ENCODE assay signal across 12 cellular contexts in the genomic region with DNA sequence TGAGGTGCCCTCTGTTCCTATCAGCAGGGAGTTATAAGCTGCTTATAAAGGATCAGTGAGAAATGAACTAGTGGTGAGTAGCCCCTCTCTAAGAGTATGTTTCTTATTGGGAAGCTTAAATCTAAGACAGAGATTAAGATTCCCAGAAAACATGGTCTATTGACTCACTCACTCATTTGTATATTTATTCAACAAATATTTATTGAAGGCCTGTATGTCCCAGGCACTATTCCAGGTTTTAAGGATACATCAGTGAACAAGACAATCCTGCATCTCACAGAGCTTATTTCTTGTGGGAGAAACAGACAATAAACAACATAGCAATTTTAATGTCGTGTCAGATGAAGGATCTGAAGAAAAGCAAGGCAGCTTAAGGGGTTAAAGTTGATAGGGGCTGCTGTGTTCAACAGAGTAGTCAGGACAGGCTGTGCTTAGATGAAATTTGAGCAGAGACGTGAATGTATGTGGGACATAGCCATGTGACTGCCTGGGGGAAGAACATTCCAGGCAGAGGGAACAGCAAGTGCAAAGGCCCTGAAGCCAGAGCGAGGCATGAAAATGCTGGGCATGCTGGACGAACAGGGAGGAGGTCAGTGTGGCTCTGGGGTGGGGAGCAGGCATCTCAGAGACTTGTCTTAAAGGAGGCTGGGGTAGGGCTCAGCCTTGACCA. TPM values are rescaled to one million over a fixed set of nuclear protein-coding genes. Genes with fewer than 3 reads are reported as not detected.
DNase-seq lines count a peak whose midpoint lies in the region; ATAC-seq and TF ChIP-seq lines count a peak whose summit lies in the region.
"Had no signal": no experiment of that assay in that cellular context is flagged by ENCODE, and none has a peak within 500 bp of the region (broad histone marks: within the 10 kb centered on the region; RNA-seq: fewer than 3 reads in every experiment).

No MANE protein-coding gene starts in this region.

- peaks cover 26% of the 10 kb centered on the region for H3K4me1 ChIP-seq in CD8-positive, alpha-beta T cell (ENCODE audit: insufficient read depth, low read length)
- peaks cover 6% of the 10 kb centered on the region for H3K4me1 ChIP-seq in colonic mucosa

- TF ChIP-seq CTCF in CD8-positive, alpha-beta T cell (IDR thresholded peaks at IDR 0.05) = no peak
- TF ChIP-seq CTCF in colonic mucosa (IDR thresholded peaks at IDR 0.05) = no peak
- no peak for TF ChIP-seq CTCF in osteocyte (IDR thresholded peaks at IDR 0.05)

- H3K36me3 ChIP-seq in CD8-positive, alpha-beta T cell (ENCODE audit: insufficient read depth, low read length) = no peaks in the 10 kb centered on the region
- H3K36me3 ChIP-seq in colonic mucosa = no peaks in the 10 kb centered on the region
- H3K36me3 ChIP-seq: spleen had no signal

- H3K4me3 Mint-ChIP-seq in CD8-positive, alpha-beta T cell = peak overlapping the region; percentile 91
- no peak overlapping the region for H3K4me3 Mint-ChIP-seq in osteocyte (ENCODE audit: unreplicated experiment)

- H3K27me3 ChIP-seq in CD8-positive, alpha-beta T cell (ENCODE audit: insufficient read depth, low read length) = no peaks in the 10 kb centered on the region
- no peaks in the 10 kb centered on the region for H3K27me3 ChIP-seq in colonic mucosa

- no peaks in the 10 kb centered on the region for H3K9me3 Mint-ChIP-seq in CD8-positive, alpha-beta T cell
- H3K9me3 Mint-ChIP-seq in osteocyte (ENCODE audit: unreplicated experiment) = no peaks in the 10 kb centered on the region
- H3K9me3 Mint-ChIP-seq: brain had no signal

- H3K27ac Mint-ChIP-seq in CD8-positive, alpha-beta T cell = peak overlapping the region; percentile 60
- no peak overlapping the region for H3K27ac Mint-ChIP-seq in osteocyte (ENCODE audit: unreplicated experiment)

- no peaks in the 10 kb centered on the region for H3K9me3 ChIP-seq in CD8-positive, alpha-beta T cell (ENCODE audit: low read length)
- H3K9me3 ChIP-seq in colonic mucosa = no peaks in the 10 kb centered on the region
- H3K9me3 ChIP-seq: spleen had no signal

- no peaks in the 10 kb centered on the region for H3K27me3 Mint-ChIP-seq in CD8-positive, alpha-beta T cell (ENCODE audit: low read depth)
- H3K27me3 Mint-ChIP-seq in osteocyte (ENCODE audit: unreplicated experiment) = peaks cover 14% of the 10 kb centered on the region

- DNase-seq in CD8-positive, alpha-beta T cell = no peak
- DNase-seq in NCI-H524 treated with DMSO at 0.1 percent for 48 hours (lab: John Stamatoyannopoulos, UW) (peak; percentile 11), colonic mucosa (no peak), osteocyte (ENCODE audit: extremely low spot score, unreplicated experiment) (peak; percentile 51), GOT3 (lab: John Stamatoyannopoulos, UW) (no peak), left colon (no peak)
- no peak for DNase-seq in stimulated activated CD4-positive, alpha-beta T cell treated with anti-CD3 and anti-CD28 coated beads, Interleukin-4, amount 100 ng/mL, for 24 hours
- DNase-seq: NCI-H1930, OCI-M1, spleen had no signal

- H3K4me3 ChIP-seq in CD8-positive, alpha-beta T cell (ENCODE audit: low read depth, low read length) = no peak overlapping the region
- no peak overlapping the region for H3K4me3 ChIP-seq in colonic mucosa

- no peak overlapping the region for H3K9ac ChIP-seq in colonic mucosa (ENCODE audit: low read depth in 2 of 2, low read length in 2 of 2)

- peaks cover 34% of the 10 kb centered on the region for H3K4me1 Mint-ChIP-seq in CD8-positive, alpha-beta T cell (ENCODE audit: low read depth)
- H3K4me1 Mint-ChIP-seq in osteocyte (ENCODE audit: unreplicated experiment) = peaks cover 15% of the 10 kb centered on the region

- intact Hi-C loops in CD8-positive, alpha-beta T cell (cut with DNase I, micrococcal nuclease) = no loop called here
- intact Hi-C loops in colonic mucosa (cut with DNase I) = no loop called here
- intact Hi-C loops in left colon (cut with DNase I, micrococcal nuclease) = no loop called here

- peaks cover 2% of the 10 kb centered on the region for H3K36me3 Mint-ChIP-seq in CD8-positive, alpha-beta T cell
- no peaks in the 10 kb centered on the region for H3K36me3 Mint-ChIP-seq in osteocyte (ENCODE audit: unreplicated experiment)
- H3K36me3 Mint-ChIP-seq: brain had no signal

- CTCF ChIA-PET in CD8-positive, alpha-beta T cell (lab: Charles Lee) = interaction anchor here (0.9 to 4.8 kb wide), 9 partner anchors 9 to 79 kb away, joined by 3 to 51 read pairs (median 8); partner anchors contain the start of gene PSD4

- no peak overlapping the region for H3K27ac ChIP-seq in CD8-positive, alpha-beta T cell (ENCODE audit: low read depth, low read length)
- peak overlapping the region; percentile 79 for H3K27ac ChIP-seq in colonic mucosa
- H3K27ac ChIP-seq: spleen had no signal

- no peak for ATAC-seq in CD8-positive, alpha-beta T cell
- ATAC-seq in left colon (no peak), GM19324 (IDR thresholded peaks at IDR 0.05; ENCODE audit: low FRiP score, unreplicated experiment) (no peak)

- POLR2A ChIA-PET in CD8-positive, alpha-beta T cell (lab: Charles Lee) = interaction anchor here (0.9 to 5.1 kb wide), 3 partner anchors 12 to 22 kb away, joined by 3 to 59 read pairs (median 7); partner anchors contain the start of gene PSD4

RNA-seq across cellular contexts. Expression of gene PSD4, which starts 14.8 kb away (rescaled TPM):
- 10 to 100 TPM; 80.6 to 86.2 TPM for total RNA-seq in CD8-positive, alpha-beta T cell
- total RNA-seq in colonic mucosa (10 to 100 TPM; 36.5 to 50.6 TPM), osteocyte (6.3 and 8.9 TPM in 2 replicates), left colon (10 to 100 TPM; 68.4 to 72.1 TPM)

RNA-seq across cellular contexts. Expression of gene IL1RN, which starts 31.6 kb away (rescaled TPM):
- total RNA-seq in CD8-positive, alpha-beta T cell = not detected
- total RNA-seq in colonic mucosa = 1 to 10 TPM; 1.5 to 6.0 TPM
- total RNA-seq in osteocyte = not detected in 2 replicates
- 10 to 100 TPM in 1 of 2 donors, 1 to 10 TPM in 1; 2.6 to 15.7 TPM for total RNA-seq in left colon

Comparison
In these comparisons a context has a peak if more than half of its experiments do, and no peak if none do; other contexts are left out.
1. DNase-seq: peak in NCI-H524 treated with DMSO at 0.1 percent for 48 hours (single experiment) and osteocyte (single experiment); none in CD8-positive, alpha-beta T cell (0 of 7), colonic mucosa (single experiment), GOT3 (single experiment), left colon (0 of 2) and stimulated activated CD4-positive, alpha-beta T cell treated with anti-CD3 and anti-CD28 coated beads, Interleukin-4, amount 100 ng/mL, for 24 hours (single experiment).